16 cellular contexts compared by ENCODE assay signal in the genomic region with DNA sequence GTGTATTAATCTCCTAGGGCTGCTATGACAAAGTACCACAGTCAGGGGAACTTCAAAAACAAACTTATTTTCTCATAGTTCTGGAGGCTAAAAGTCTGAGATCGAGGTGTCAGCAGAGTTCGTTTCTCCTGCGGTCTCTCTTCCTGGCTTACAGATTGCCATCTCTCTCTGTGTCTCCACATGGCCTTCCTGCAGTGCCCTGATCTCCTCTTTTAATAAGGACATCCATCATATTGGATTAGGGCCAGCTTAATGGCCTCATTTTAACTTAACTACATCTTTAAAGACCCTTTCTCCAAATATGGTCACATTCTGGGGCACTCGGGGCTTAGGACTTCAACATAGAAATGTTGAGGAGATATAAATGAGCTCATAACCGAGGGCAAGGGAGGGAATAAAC. TPM values are rescaled to one million over a fixed set of nuclear protein-coding genes. Genes with fewer than 3 reads are reported as not detected.
"Had no signal": no experiment of that assay in that cellular context is flagged by ENCODE, and none has a peak within 500 bp of the region (broad histone marks: within the 10 kb centered on the region; RNA-seq: fewer than 3 reads in every experiment).

No MANE protein-coding gene starts in this region.

- H3K27me3 ChIP-seq: ascending aorta, cardiac muscle cell, esophagus squamous epithelium, right atrium auricular region, tibial artery, uterus had no signal

- H3K27ac ChIP-seq: ascending aorta, cardiac muscle cell, esophagus squamous epithelium, lower lobe of right lung, right atrium auricular region, tibial artery, uterus had no signal

- H3K4me3 ChIP-seq: ascending aorta, cardiac muscle cell, esophagus squamous epithelium, lower lobe of right lung, right atrium auricular region, skin epidermis, tibial artery, uterus had no signal

- H3K4me1 Mint-ChIP-seq: stimulated activated effector memory CD8-positive, alpha-beta T cell treated with anti-CD3 and anti-CD28 coated beads, Interleukin-12 subunit alpha, Interleukin-12 subunit beta, amount 100 ng/mL, for 72 hours had no signal

- DNase-seq: activated CD4-positive, alpha-beta T cell treated with anti-CD3 and anti-CD28 coated beads, Interleukin-2, amount 10 ng/mL, durations not matched to agents 7 days and 5 days; activated naive CD8-positive, alpha-beta T cell treated with anti-CD3 and anti-CD28 coated beads, Interleukin-2, amount 50 U/mL, for 24 hours; activated T-cell treated with anti-CD3 and anti-CD28 coated beads, Interleukin-2, amount 50 U/mL, for 4 hours; esophagus squamous epithelium; foreskin fibroblast; immature natural killer cell; lower lobe of right lung; midbrain; tibial artery; uterus had no signal

- ATAC-seq: activated naive CD8-positive, alpha-beta T cell treated with anti-CD3 and anti-CD28 coated beads, Interleukin-2, amount 50 U/mL, for 24 hours; activated T-cell treated with anti-CD3 and anti-CD28 coated beads, Interleukin-2, amount 50 U/mL, for 4 hours; lower lobe of right lung; stimulated activated effector memory CD8-positive, alpha-beta T cell treated with anti-CD3 and anti-CD28 coated beads, Interleukin-12 subunit alpha, Interleukin-12 subunit beta, amount 100 ng/mL, for 72 hours; WTC11 had no signal

- H3K27me3 Mint-ChIP-seq: activated CD4-positive, alpha-beta T cell treated with anti-CD3 and anti-CD28 coated beads, Interleukin-2, amount 10 ng/mL, durations not matched to agents 7 days and 5 days; activated naive CD8-positive, alpha-beta T cell treated with anti-CD3 and anti-CD28 coated beads, Interleukin-2, amount 50 U/mL, for 24 hours had no signal

- H3K9me3 ChIP-seq: ascending aorta, esophagus squamous epithelium, lower lobe of right lung, right atrium auricular region, tibial artery, uterus had no signal

- H3K4me3 Mint-ChIP-seq: activated CD4-positive, alpha-beta T cell treated with anti-CD3 and anti-CD28 coated beads, Interleukin-2, amount 10 ng/mL, durations not matched to agents 7 days and 5 days; activated naive CD8-positive, alpha-beta T cell treated with anti-CD3 and anti-CD28 coated beads, Interleukin-2, amount 50 U/mL, for 24 hours; activated T-cell treated with anti-CD3 and anti-CD28 coated beads, Interleukin-2, amount 50 U/mL, for 4 hours; stimulated activated effector memory CD8-positive, alpha-beta T cell treated with anti-CD3 and anti-CD28 coated beads, Interleukin-12 subunit alpha, Interleukin-12 subunit beta, amount 100 ng/mL, for 72 hours; WTC11 had no signal

- H3K27ac Mint-ChIP-seq: activated CD4-positive, alpha-beta T cell treated with anti-CD3 and anti-CD28 coated beads, Interleukin-2, amount 10 ng/mL, durations not matched to agents 7 days and 5 days; activated naive CD8-positive, alpha-beta T cell treated with anti-CD3 and anti-CD28 coated beads, Interleukin-2, amount 50 U/mL, for 24 hours; immature natural killer cell; stimulated activated effector memory CD8-positive, alpha-beta T cell treated with anti-CD3 and anti-CD28 coated beads, Interleukin-12 subunit alpha, Interleukin-12 subunit beta, amount 100 ng/mL, for 72 hours; WTC11 had no signal

- H3K9me3 Mint-ChIP-seq: activated CD4-positive, alpha-beta T cell treated with anti-CD3 and anti-CD28 coated beads, Interleukin-2, amount 10 ng/mL, durations not matched to agents 7 days and 5 days; activated naive CD8-positive, alpha-beta T cell treated with anti-CD3 and anti-CD28 coated beads, Interleukin-2, amount 50 U/mL, for 24 hours; activated T-cell treated with anti-CD3 and anti-CD28 coated beads, Interleukin-2, amount 50 U/mL, for 4 hours; immature natural killer cell; stimulated activated effector memory CD8-positive, alpha-beta T cell treated with anti-CD3 and anti-CD28 coated beads, Interleukin-12 subunit alpha, Interleukin-12 subunit beta, amount 100 ng/mL, for 72 hours; WTC11 had no signal

- H3K36me3 ChIP-seq: ascending aorta, cardiac muscle cell, esophagus squamous epithelium, right atrium auricular region, tibial artery, uterus had no signal

- H3K36me3 Mint-ChIP-seq: stimulated activated effector memory CD8-positive, alpha-beta T cell treated with anti-CD3 and anti-CD28 coated beads, Interleukin-12 subunit alpha, Interleukin-12 subunit beta, amount 100 ng/mL, for 72 hours; WTC11 had no signal

RNA-seq across cellular contexts. Expression of a gene that starts 16.3 kb away (rescaled TPM):
- total RNA-seq: ascending aorta had no signal

RNA-seq across cellular contexts. Expression of a gene that starts 33.8 kb away (rescaled TPM):
- total RNA-seq: activated CD4-positive, alpha-beta T cell treated with anti-CD3 and anti-CD28 coated beads, Interleukin-2, amount 10 ng/mL, durations not matched to agents 7 days and 5 days had no signal
